23 cellular contexts compared by ENCODE assay signal in genomic region chr2:2898744-2899143, GRCh38.
DNase-seq lines count a peak whose midpoint lies in the region; ATAC-seq, FAIRE-seq and TF ChIP-seq lines count a peak whose summit lies in the region.
"Had no signal": no experiment of that assay in that cellular context is flagged by ENCODE, and none has a peak within 500 bp of the region (broad histone marks: within the 10 kb centered on the region; RNA-seq: fewer than 3 reads in every experiment).

No MANE protein-coding gene starts in this region.

- TF ChIP-seq RAD21 in GM12878 (IDR thresholded peaks at IDR 0.05; ENCODE audit: insufficient read depth, low read depth, low read length): no peak

- no peak for TF ChIP-seq EP300 in GM12878 (IDR thresholded peaks at IDR 0.05; ENCODE audit: borderline replicate concordance in 1 of 2, control insufficient read depth in 1 of 2, low read depth in 2 of 2, low read length in 2 of 2)

- H2AFZ ChIP-seq in GM12878 (ENCODE audit: control insufficient read depth, low read depth, low read length) (no peak overlapping the region), neural progenitor cell (replicated peaks) (no peak overlapping the region)
- H2AFZ ChIP-seq: GM23248 had no signal

- BruUV-seq in GM12878 (replicated peaks; lab: Mats Ljungman, UMichigan): no TSS peak

- peaks cover 2% of the 10 kb centered on the region for H3K9me3 Mint-ChIP-seq in neural progenitor cell
- H3K9me3 Mint-ChIP-seq: CD8-positive, alpha-beta T cell had no signal

- H3K36me3 ChIP-seq in GM12878 (ENCODE audit: control insufficient read depth in 2 of 2, insufficient read depth in 2 of 2, low read length in 1 of 2): no peaks in the 10 kb centered on the region
- H3K36me3 ChIP-seq in neural progenitor cell: no peaks in the 10 kb centered on the region
- H3K36me3 ChIP-seq: SJSA1 had no signal

- SMC1A ChIA-PET in GM12878 (lab: Charles Lee; ENCODE audit: uncharacterized antibody, unreplicated experiment): no interaction called here

- H3K27me3 Mint-ChIP-seq in neural progenitor cell (ENCODE audit: insufficient read depth, low read depth): peaks cover 11% of the 10 kb centered on the region

- POLR2A ChIA-PET in GM12878 (lab: Charles Lee): no interaction called here

- CTCF ChIA-PET in GM12878 (lab: Yijun Ruan, JAX): no interaction called here

- H3K27me3 ChIP-seq in GM12878 (replicated peaks in 1 of 2; ENCODE audit: control insufficient read depth in 2 of 2, insufficient read depth in 2 of 2, low read length in 1 of 2) (no peaks in the 10 kb centered on the region), neural progenitor cell (no peaks in the 10 kb centered on the region)
- H3K27me3 ChIP-seq: SJSA1 had no signal

- intact Hi-C loops in GM12878 (cut with micrococcal nuclease; ENCODE audit: unreplicated experiment): no loop called here

- H3K79me2 ChIP-seq in GM12878 (ENCODE audit: control insufficient read depth, insufficient read depth, low read length): no peaks in the 10 kb centered on the region
- H3K79me2 ChIP-seq in neural progenitor cell (ENCODE audit: low read depth): no peaks in the 10 kb centered on the region

- RAD21 ChIA-PET in GM12878 (lab: Charles Lee; ENCODE audit: unreplicated experiment): no interaction called here

- H3K27ac ChIP-seq in GM12878 (ENCODE audit: control insufficient read depth, insufficient read depth) (no peak overlapping the region), neural progenitor cell (no peak overlapping the region)
- H3K27ac ChIP-seq: GM23248, SJSA1 had no signal

- FAIRE-seq in GM18507 (lab: Jason Lieb, UNC) (peak; percentile 56), GM12878 (lab: Jason Lieb, UNC) (no peak)

- DNase-seq in GM18507 (ENCODE audit: extremely low spot score, insufficient read length, low read depth): no peak
- no peak for DNase-seq in GM12878 (ENCODE audit: low read depth, low spot score)
- DNase-seq in neural progenitor cell (ENCODE audit: low spot score): peak; percentile 18
- no peak for DNase-seq in stimulated activated CD4-positive, alpha-beta T cell treated with anti-CD3 and anti-CD28 coated beads, Interleukin-1b, Interleukin-23, amount 100 ng/mL, for 48 hours
- DNase-seq in epidermal melanocyte (ENCODE audit: insufficient read length, low spot score): no peak
- no peak for DNase-seq in DMS53 treated with DMSO at 0.1 percent for 48 hours (lab: John Stamatoyannopoulos, UW; ENCODE audit: unreplicated experiment)
- DNase-seq: ACHN; C1 segment of cervical spinal cord; GM23248; H9; HFFc6; KBM-7; NCI-H1092 treated with DMSO at 0.1 percent for 48 hours; NCI-H146; NCI-H2029 treated with DMSO at 0.1 percent for 48 hours; NCI-H226; NCI-H510A treated with DMSO at 0.1 percent for 48 hours; NCI-H748 treated with DMSO at 0.1 percent for 48 hours; NK-92 treated with Interleukin-12 subunit alpha and Interleukin-12 subunit beta, amount 100 ng/mL, for 24 hours had no signal

- ATAC-seq in HG03342 (IDR thresholded peaks at IDR 0.05; ENCODE audit: unreplicated experiment): peak; percentile 19
- no peak for ATAC-seq in GM12878
- ATAC-seq: CD8-positive, alpha-beta T cell; Panc1 had no signal

- no peak for TF ChIP-seq POLR2A in GM12878 (IDR thresholded peaks at IDR 0.05; ENCODE audit: low read depth, low read length)

- no peaks in the 10 kb centered on the region for H4K20me1 ChIP-seq in GM12878 (ENCODE audit: control insufficient read depth, insufficient read depth)
- no peaks in the 10 kb centered on the region for H4K20me1 ChIP-seq in neural progenitor cell (ENCODE audit: low read depth)

- H3K9ac ChIP-seq in GM12878 (ENCODE audit: control insufficient read depth, insufficient read depth, low read length) (no peak overlapping the region), neural progenitor cell (no peak overlapping the region)
- H3K9ac ChIP-seq: GM23248 had no signal

- no peak overlapping the region for H3K4me2 ChIP-seq in GM12878 (ENCODE audit: control insufficient read depth, insufficient read depth)
- H3K4me2 ChIP-seq in neural progenitor cell: no peak overlapping the region

- H3K9me3 ChIP-seq in GM12878 (replicated peaks; ENCODE audit: control insufficient read depth, insufficient read depth, low read length): no peaks in the 10 kb centered on the region
- H3K9me3 ChIP-seq in neural progenitor cell (ENCODE audit: low read depth): no peaks in the 10 kb centered on the region

- no peaks in the 10 kb centered on the region for H3F3A ChIP-seq in neural progenitor cell (ENCODE audit: low read depth)

- TF ChIP-seq CTCF in GM12878 (IDR thresholded peaks at IDR 0.05 in 2 of 3, conservative IDR thresholded peaks at IDR 0.05 in 1 of 3; ENCODE audit: control insufficient read depth in 2 of 3, extremely low read depth in 1 of 3, insufficient read depth in 1 of 3, low read depth in 3 of 3, low read length in 3 of 3) (no peak), neural progenitor cell (IDR thresholded peaks at IDR 0.05) (no peak)

- H3K4me3 Mint-ChIP-seq in neural progenitor cell: no peak overlapping the region
- H3K4me3 Mint-ChIP-seq: CD8-positive, alpha-beta T cell; H9; HFFc6 had no signal

- H3K27ac Mint-ChIP-seq in neural progenitor cell: no peak overlapping the region
- H3K27ac Mint-ChIP-seq: CD8-positive, alpha-beta T cell; H9; HFFc6 had no signal

- peaks cover 27% of the 10 kb centered on the region for H3K4me1 ChIP-seq in GM12878 (ENCODE audit: control insufficient read depth, insufficient read depth, low read length)
- no peaks in the 10 kb centered on the region for H3K4me1 ChIP-seq in neural progenitor cell
- H3K4me1 ChIP-seq: SJSA1 had no signal

- WGBS in GM12878 (ENCODE audit: insufficient coverage, insufficient replicate concordance, low lambda C conversion rate, missing lambda C conversion rate): 27% methylated on average over 2 of the region's 2 CpGs

- peaks cover 53% of the 10 kb centered on the region for H3K4me1 Mint-ChIP-seq in neural progenitor cell

- H3K36me3 Mint-ChIP-seq in neural progenitor cell: no peaks in the 10 kb centered on the region
- H3K36me3 Mint-ChIP-seq: CD8-positive, alpha-beta T cell had no signal

- no peak overlapping the region for H3K4me3 ChIP-seq in GM12878
- H3K4me3 ChIP-seq in neural progenitor cell: no peak overlapping the region
- H3K4me3 ChIP-seq: GM23248, SJSA1 had no signal

- in situ Hi-C loops in GM12878 (cut with MboI): no loop called here

TF ChIP-seq in GM12878, 131 proteins besides CTCF, POLR2A, EP300 and RAD21:
- TF ChIP-seq POU2F2 (IDR thresholded peaks at IDR 0.05; ENCODE audit: borderline replicate concordance, low read depth, low read length) (peak; percentile 53; the same call in 1 of the 3 replicates), BHLHE40 (IDR thresholded peaks at IDR 0.05; ENCODE audit: borderline replicate concordance in 1 of 2, low read depth in 2 of 2, low read length in 1 of 2) (no peak)
